Comparison of ENCODE assay signal across 23 cellular contexts in the genomic region with DNA sequence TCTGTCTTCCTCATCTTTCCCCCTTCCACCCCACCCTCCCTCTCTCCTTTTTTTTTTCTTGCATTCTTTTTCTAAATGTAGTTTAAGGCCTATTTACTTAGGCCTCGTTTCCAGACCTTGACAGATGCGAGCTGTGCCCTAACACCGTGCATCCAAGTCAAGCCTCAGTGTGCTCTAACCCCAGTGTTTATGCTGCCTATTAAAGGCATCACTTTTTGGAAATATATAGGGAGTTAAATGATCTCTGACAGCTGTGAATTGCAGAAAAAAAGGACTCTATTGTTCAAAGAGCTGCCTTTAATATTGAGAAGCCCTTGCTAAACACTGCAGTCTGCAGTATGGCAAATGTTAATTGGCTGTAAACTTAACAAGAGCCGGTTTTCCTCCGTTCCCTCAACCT.
DNase-seq lines count a peak whose midpoint lies in the region; ATAC-seq and TF ChIP-seq lines count a peak whose summit lies in the region.
"Had no signal": no experiment of that assay in that cellular context is flagged by ENCODE, and none has a peak within 500 bp of the region (broad histone marks: within the 10 kb centered on the region; RNA-seq: fewer than 3 reads in every experiment).

No MANE protein-coding gene starts in this region.

- no peaks in the 10 kb centered on the region for H3K9me3 Mint-ChIP-seq in brain
- H3K9me3 Mint-ChIP-seq in stimulated activated effector memory CD8-positive, alpha-beta T cell treated with anti-CD3 and anti-CD28 coated beads, Interleukin-12 subunit alpha, Interleukin-12 subunit beta, amount 100 ng/mL, for 72 hours: no peaks in the 10 kb centered on the region

- intact Hi-C loops in A673 (cut with micrococcal nuclease; ENCODE audit: unreplicated experiment) (loop anchor here (5.0 kb wide), 1 partner anchor 703 kb away; no protein-coding TSS in a partner anchor), left lung (cut with DNase I) (no loop called here)

- peak; percentile 67 for ATAC-seq in left lung
- no peak for ATAC-seq in HG02678 (IDR thresholded peaks at IDR 0.05; ENCODE audit: unreplicated experiment)
- no peak for ATAC-seq in stimulated activated effector memory CD8-positive, alpha-beta T cell treated with anti-CD3 and anti-CD28 coated beads, Interleukin-12 subunit alpha, Interleukin-12 subunit beta, amount 100 ng/mL, for 72 hours
- no peak for ATAC-seq in HG02840 (IDR thresholded peaks at IDR 0.05; ENCODE audit: low FRiP score, unreplicated experiment)
- ATAC-seq: Right ventricle myocardium inferior had no signal

- H3K4me1 ChIP-seq in A673 (ENCODE audit: insufficient read depth, low read length, poor library complexity, severe bottlenecking) (peaks cover 20% of the 10 kb centered on the region), left lung (no peaks in the 10 kb centered on the region), osteoblast (ENCODE audit: insufficient read depth, low read length) (no peaks in the 10 kb centered on the region)
- H3K4me1 ChIP-seq: BE2C, Caco-2, HAP-1 had no signal

- H3K27ac ChIP-seq in A673 (ENCODE audit: low read depth, low read length, poor library complexity, severe bottlenecking): peak overlapping the region; percentile 53
- H3K27ac ChIP-seq in left lung: no peak overlapping the region
- H3K27ac ChIP-seq in osteoblast (ENCODE audit: low read depth, low read length): no peak overlapping the region

- DNase-seq in A673 (ENCODE audit: low spot score) (no peak), left lung (no peak), osteoblast (ENCODE audit: insufficient read length, low spot score, missing footprints) (no peak), islet precursor cell (no peak)
- no peak for DNase-seq in stimulated activated effector memory CD8-positive, alpha-beta T cell treated with anti-CD3 and anti-CD28 coated beads, Interleukin-12 subunit alpha, Interleukin-12 subunit beta, amount 100 ng/mL, for 72 hours (ENCODE audit: low spot score in 2 of 2)
- DNase-seq: 8988T; BE2C; Caco-2; CD4-positive, CD25-positive, alpha-beta regulatory T cell; DMS153; GDM1; Kasumi-1; MG63; NCI-H1048; NCI-H146; NCI-H2029 treated with DMSO at 0.1 percent for 48 hours; NCI-H2171; NCI-H69 had no signal

- H2AFZ ChIP-seq in osteoblast (ENCODE audit: low read length): peak overlapping the region; percentile 53

- no peaks in the 10 kb centered on the region for H3K27me3 ChIP-seq in A673 (replicated peaks; ENCODE audit: insufficient read depth, low read depth, low read length, poor library complexity)
- H3K27me3 ChIP-seq in left lung: no peaks in the 10 kb centered on the region
- H3K27me3 ChIP-seq in osteoblast (ENCODE audit: insufficient read depth, low read length): no peaks in the 10 kb centered on the region
- H3K27me3 ChIP-seq: BE2C, MG63 had no signal

- POLR2A ChIA-PET in A673 (lab: Charles Lee; ENCODE audit: low non-redundant PET): no interaction called here

- no peaks in the 10 kb centered on the region for H3K9me3 ChIP-seq in A673 (ENCODE audit: low read depth, low read length, poor library complexity, severe bottlenecking)
- H3K9me3 ChIP-seq in left lung: no peaks in the 10 kb centered on the region
- H3K9me3 ChIP-seq in osteoblast (ENCODE audit: low read depth, low read length): no peaks in the 10 kb centered on the region
- H3K9me3 ChIP-seq: BE2C, Caco-2, HAP-1, MG63 had no signal

- BruUV-seq in A673 (replicated peaks; lab: Mats Ljungman, UMichigan): no TSS peak

- no peaks in the 10 kb centered on the region for H4K20me1 ChIP-seq in osteoblast (ENCODE audit: insufficient read depth, low read length)

- H3K36me3 ChIP-seq in A673 (ENCODE audit: insufficient read depth, low read length, poor library complexity, severe bottlenecking): no peaks in the 10 kb centered on the region
- no peaks in the 10 kb centered on the region for H3K36me3 ChIP-seq in left lung
- H3K36me3 ChIP-seq in osteoblast (ENCODE audit: insufficient read depth, low read length): no peaks in the 10 kb centered on the region
- H3K36me3 ChIP-seq: BE2C, HAP-1, MG63 had no signal

- H3K36me3 Mint-ChIP-seq in brain: no peaks in the 10 kb centered on the region
- H3K36me3 Mint-ChIP-seq in stimulated activated effector memory CD8-positive, alpha-beta T cell treated with anti-CD3 and anti-CD28 coated beads, Interleukin-12 subunit alpha, Interleukin-12 subunit beta, amount 100 ng/mL, for 72 hours: no peaks in the 10 kb centered on the region
- H3K36me3 Mint-ChIP-seq: CD4-positive, CD25-positive, alpha-beta regulatory T cell had no signal

- H3K27me3 Mint-ChIP-seq in brain: no peaks in the 10 kb centered on the region

- no peaks in the 10 kb centered on the region for H3K79me2 ChIP-seq in osteoblast (ENCODE audit: insufficient read depth, low read length)

- H3K27ac Mint-ChIP-seq in brain: peak overlapping the region; percentile 20 to 84 (median 71)
- no peak overlapping the region for H3K27ac Mint-ChIP-seq in stimulated activated effector memory CD8-positive, alpha-beta T cell treated with anti-CD3 and anti-CD28 coated beads, Interleukin-12 subunit alpha, Interleukin-12 subunit beta, amount 100 ng/mL, for 72 hours

- H3K4me1 Mint-ChIP-seq in brain: peaks cover 18% of the 10 kb centered on the region
- H3K4me1 Mint-ChIP-seq in stimulated activated effector memory CD8-positive, alpha-beta T cell treated with anti-CD3 and anti-CD28 coated beads, Interleukin-12 subunit alpha, Interleukin-12 subunit beta, amount 100 ng/mL, for 72 hours: no peaks in the 10 kb centered on the region
- H3K4me1 Mint-ChIP-seq: CD4-positive, CD25-positive, alpha-beta regulatory T cell had no signal

- H3K4me2 ChIP-seq in osteoblast (ENCODE audit: insufficient read depth, low read length): no peak overlapping the region

- CTCF ChIA-PET in A673 (lab: Charles Lee): no interaction called here

- peak overlapping the region in 1 of 5 experiments; percentile 16 for H3K4me3 Mint-ChIP-seq in brain
- no peak overlapping the region for H3K4me3 Mint-ChIP-seq in stimulated activated effector memory CD8-positive, alpha-beta T cell treated with anti-CD3 and anti-CD28 coated beads, Interleukin-12 subunit alpha, Interleukin-12 subunit beta, amount 100 ng/mL, for 72 hours
- H3K4me3 Mint-ChIP-seq: CD4-positive, CD25-positive, alpha-beta regulatory T cell had no signal

- H3K4me3 ChIP-seq in A673 (ENCODE audit: low read depth, low read length, poor library complexity, severe bottlenecking): no peak overlapping the region
- H3K4me3 ChIP-seq in left lung: no peak overlapping the region
- H3K4me3 ChIP-seq in osteoblast (ENCODE audit: insufficient read depth, low read length): no peak overlapping the region
- H3K4me3 ChIP-seq: HAP-1, MG63 had no signal

- no peak for TF ChIP-seq CTCF in A673 (conservative IDR thresholded peaks at IDR 0.05; ENCODE audit: low read depth, low read length)
- no peak for TF ChIP-seq CTCF in brain (conservative IDR thresholded peaks at IDR 0.05)
- TF ChIP-seq CTCF in left lung (IDR thresholded peaks at IDR 0.05): no peak
- no peak for TF ChIP-seq CTCF in osteoblast (IDR thresholded peaks at IDR 0.05; ENCODE audit: extremely low read depth, low read depth, low read length)
